Comparison of ENCODE assay signal across 1 cellular context in genomic region chr9:36128331-36128730, GRCh38.
TF ChIP-seq lines count a peak whose summit lies in the region.

No MANE protein-coding gene starts in this region.

TF ChIP-seq in H1, 55 proteins besides CTCF, POLR2A, EP300 and RAD21 (continued from another document):
- no peak for TF ChIP-seq NANOG (IDR thresholded peaks at IDR 0.05; ENCODE audit: insufficient read depth, low read depth, low read length, poor library complexity, severe bottlenecking)
- TF ChIP-seq KDM1A (IDR thresholded peaks at IDR 0.05; ENCODE audit: borderline replicate concordance, low read length): no peak
- TF ChIP-seq ASH2L (IDR thresholded peaks at IDR 0.05; ENCODE audit: low read length): no peak
- TF ChIP-seq CHD1 (IDR thresholded peaks at IDR 0.05; ENCODE audit: low read depth, low read length): no peak
- TF ChIP-seq RNF2 (IDR thresholded peaks at IDR 0.05; ENCODE audit: borderline replicate concordance, low read depth, low read length, missing control alignments, poor library complexity, severe bottlenecking): no peak
- TF ChIP-seq MAX (IDR thresholded peaks at IDR 0.05): no peak
- TF ChIP-seq EGR1 (IDR thresholded peaks at IDR 0.05; ENCODE audit: borderline replicate concordance, low read depth, low read length): no peak
- TF ChIP-seq JUND (IDR thresholded peaks at IDR 0.05; ENCODE audit: low read length): no peak
- no peak for TF ChIP-seq HDAC2 (IDR thresholded peaks at IDR 0.05; ENCODE audit: borderline replicate concordance in 1 of 2, low read depth in 2 of 2, low read length in 2 of 2)
- no peak for TF ChIP-seq ATF3 (IDR thresholded peaks at IDR 0.05; ENCODE audit: insufficient read depth, low read depth, low read length)
- no peak for TF ChIP-seq POLR2AphosphoS5 (IDR thresholded peaks at IDR 0.05; ENCODE audit: low read depth, low read length)
- TF ChIP-seq HDAC6 (IDR thresholded peaks at IDR 0.05; ENCODE audit: low read depth, low read length): no peak
- TF ChIP-seq BACH1 (IDR thresholded peaks at IDR 0.05; ENCODE audit: low read length): no peak
- no peak for TF ChIP-seq E2F6 (IDR thresholded peaks at IDR 0.05)
- TF ChIP-seq SAP30 (IDR thresholded peaks at IDR 0.05; ENCODE audit: insufficient read depth, insufficient replicate concordance, low read length): no peak
- no peak for TF ChIP-seq MAFK (IDR thresholded peaks at IDR 0.05; ENCODE audit: low read depth, low read length)
